Comparison of ENCODE assay signal across 1 cellular context in genomic region chr20:32484221-32485125, GRCh38.
TF ChIP-seq lines count a peak whose summit lies in the region.

No MANE protein-coding gene starts in this region.

TF ChIP-seq in GM23338, 12 proteins besides CTCF, POLR2A, EP300 and RAD21 (continued from another document):
- TF ChIP-seq ZNF462 (CRISPR knock-in tag; IDR thresholded peaks at IDR 0.05) (no peak), EZH2phosphoT487 (IDR thresholded peaks at IDR 0.05; ENCODE audit: unreplicated experiment) (no peak), POLR2AphosphoS5 (IDR thresholded peaks at IDR 0.05; ENCODE audit: low read depth) (no peak; the same call in none of the 2 replicates), ZNF114 (CRISPR knock-in tag; IDR thresholded peaks at IDR 0.05) (no peak), NANOG (IDR thresholded peaks at IDR 0.05; ENCODE audit: borderline replicate concordance) (no peak), JUNB (IDR thresholded peaks at IDR 0.05; ENCODE audit: unreplicated experiment) (no peak)
TF ChIP-seq in GM23338: peak in this region for 0.
